30 cellular contexts compared by ENCODE assay signal in genomic region chr16:75121949-75122568, GRCh38. TPM values are rescaled to one million over a fixed set of nuclear protein-coding genes. Genes with fewer than 3 reads are reported as not detected.
"Had no signal": no experiment of that assay in that cellular context is flagged by ENCODE, and none has a peak within 500 bp of the region (broad histone marks: within the 10 kb centered on the region; RNA-seq: fewer than 3 reads in every experiment).

No MANE protein-coding gene starts in this region.

- H3K4me1 Mint-ChIP-seq: activated CD4-positive, alpha-beta memory T cell treated with anti-CD3 and anti-CD28 coated beads, Interleukin-2, amount 10 ng/mL, durations not matched to agents 7 days and 5 days; activated CD4-positive, alpha-beta T cell treated with anti-CD3 and anti-CD28 coated beads for 36 hours; activated T-helper 17 cell treated with anti-CD3 and anti-CD28 coated beads, Interleukin-2, amount 50 U/mL, for 72 hours; brain; central memory CD8-positive, alpha-beta T cell had no signal

- H3K36me3 Mint-ChIP-seq: brain had no signal

- H3K27me3 ChIP-seq: SJCRH30 had no signal

- H3K9me3 ChIP-seq: SJCRH30 had no signal

- H3K4me1 ChIP-seq: SJCRH30 had no signal

- H3K36me3 ChIP-seq: SJCRH30, WERI-Rb-1 had no signal

- H3K9ac ChIP-seq: SK-N-SH had no signal

- H3K27ac Mint-ChIP-seq: activated CD4-positive, alpha-beta memory T cell treated with anti-CD3 and anti-CD28 coated beads, Interleukin-2, amount 10 ng/mL, durations not matched to agents 7 days and 5 days; activated CD4-positive, alpha-beta T cell treated with anti-CD3 and anti-CD28 coated beads for 36 hours; activated naive CD4-positive, alpha-beta T cell treated with anti-CD3 and anti-CD28 coated beads for 36 hours; activated naive CD8-positive, alpha-beta T cell; activated T-helper 17 cell treated with anti-CD3 and anti-CD28 coated beads, Interleukin-2, amount 50 U/mL, for 72 hours; brain had no signal

- H3K27ac ChIP-seq: RWPE1, SJCRH30, WERI-Rb-1 had no signal

- H3K4me3 Mint-ChIP-seq: activated CD4-positive, alpha-beta memory T cell treated with anti-CD3 and anti-CD28 coated beads, Interleukin-2, amount 10 ng/mL, durations not matched to agents 7 days and 5 days; activated CD4-positive, alpha-beta T cell treated with anti-CD3 and anti-CD28 coated beads for 36 hours; activated naive CD4-positive, alpha-beta T cell treated with anti-CD3 and anti-CD28 coated beads for 36 hours; activated naive CD8-positive, alpha-beta T cell; activated T-helper 17 cell treated with anti-CD3 and anti-CD28 coated beads, Interleukin-2, amount 50 U/mL, for 72 hours; brain; central memory CD8-positive, alpha-beta T cell had no signal

- H3K4me2 ChIP-seq: SK-N-SH had no signal

- ATAC-seq: activated CD4-positive, alpha-beta T cell treated with anti-CD3 and anti-CD28 coated beads for 36 hours; activated T-helper 17 cell treated with anti-CD3 and anti-CD28 coated beads, Interleukin-2, amount 50 U/mL, for 72 hours; Panc1 had no signal

- DNase-seq: activated CD4-positive, alpha-beta memory T cell treated with anti-CD3 and anti-CD28 coated beads, Interleukin-2, amount 10 ng/mL, durations not matched to agents 7 days and 5 days; activated CD4-positive, alpha-beta T cell treated with anti-CD3 and anti-CD28 coated beads for 36 hours; activated CD4-positive, alpha-beta T cell treated with anti-CD3 and anti-CD28 coated beads, Interleukin-2, amount 50 U/mL, for 1 hour; activated gamma-delta T cell; activated naive CD4-positive, alpha-beta T cell treated with anti-CD3 and anti-CD28 coated beads for 36 hours; activated T-cell treated with anti-CD3 and anti-CD28 coated beads for 4 hours; activated T-cell treated with anti-CD3 and anti-CD28 coated beads, Interleukin-2, amount 50 U/mL, for 48 hours; amygdala; NCI-H1092; NCI-H1417 treated with DMSO at 0.1 percent for 48 hours; NCI-H1694; NCI-H2029; NCI-H345; NCI-H510A treated with DMSO at 0.1 percent for 48 hours; NCI-H69; NK-92 treated with Interleukin-12 subunit alpha and Interleukin-12 subunit beta, amount 100 ng/mL, for 24 hours; OCI-M1; Right ventricle myocardium superior; SJCRH30; SK-N-SH; T-helper 1 cell; WERI-Rb-1 had no signal

- FAIRE-seq: astrocyte had no signal

- H3K27me3 Mint-ChIP-seq: activated CD4-positive, alpha-beta memory T cell treated with anti-CD3 and anti-CD28 coated beads, Interleukin-2, amount 10 ng/mL, durations not matched to agents 7 days and 5 days; activated CD4-positive, alpha-beta T cell treated with anti-CD3 and anti-CD28 coated beads for 36 hours; activated naive CD8-positive, alpha-beta T cell; activated T-helper 17 cell treated with anti-CD3 and anti-CD28 coated beads, Interleukin-2, amount 50 U/mL, for 72 hours; brain; central memory CD8-positive, alpha-beta T cell had no signal

- H3K9me3 Mint-ChIP-seq: central memory CD8-positive, alpha-beta T cell had no signal

- H3K4me3 ChIP-seq: SJCRH30 had no signal

- H3K9me2 ChIP-seq: SK-N-SH had no signal

RNA-seq across cellular contexts. Expression of gene LDHD, which starts 5.5 kb away (rescaled TPM):
- total RNA-seq: activated CD8-positive, alpha-beta memory T cell treated with anti-CD3 and anti-CD28 coated beads for 36 hours; astrocyte had no signal
